ENCODE assay signal across 25 cellular contexts in the genomic region with DNA sequence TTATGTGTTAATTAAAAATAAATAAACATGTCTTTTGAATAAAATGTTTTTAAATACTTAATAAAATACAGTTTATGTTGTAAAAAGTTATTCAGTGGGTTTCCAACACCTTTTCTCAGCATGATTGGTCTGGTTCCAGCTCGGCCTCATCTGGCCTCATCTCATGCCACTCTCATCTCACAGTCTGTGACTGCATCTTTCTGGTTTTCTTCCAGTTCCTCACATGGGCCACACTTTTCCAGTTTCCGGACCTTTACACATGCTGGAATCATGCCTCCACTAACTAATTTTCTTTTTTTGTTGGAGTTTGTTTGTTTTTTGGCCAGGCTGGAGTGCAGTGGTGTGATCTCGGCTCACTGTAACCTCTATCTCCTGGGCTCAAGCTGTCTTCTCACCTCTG.
"Had no signal": no experiment of that assay in that cellular context is flagged by ENCODE, and none has a peak within 500 bp of the region (broad histone marks: within the 10 kb centered on the region; RNA-seq: fewer than 3 reads in every experiment).

No MANE protein-coding gene starts in this region.

- H3K4me1 Mint-ChIP-seq: nephron had no signal

- H3K36me3 Mint-ChIP-seq: type B pancreatic cell had no signal

- H3K27me3 Mint-ChIP-seq: activated CD4-positive, alpha-beta T cell treated with anti-CD3 and anti-CD28 coated beads, Interleukin-2, amount 10 ng/mL, durations not matched to agents 24 days and 14 days; T-cell; type B pancreatic cell had no signal

- H3K4me3 Mint-ChIP-seq: activated CD4-positive, alpha-beta memory T cell treated with anti-CD3 and anti-CD28 coated beads, Interleukin-2, amount 10 ng/mL, durations not matched to agents 7 days and 5 days; nephron; type B pancreatic cell had no signal

- DNase-seq: activated CD4-positive, alpha-beta memory T cell treated with anti-CD3 and anti-CD28 coated beads, Interleukin-2, amount 10 ng/mL, durations not matched to agents 7 days and 5 days; activated naive CD4-positive, alpha-beta T cell treated with anti-CD3 and anti-CD28 coated beads for 36 hours; activated T-cell treated with anti-CD3 and anti-CD28 coated beads, Interleukin-2, amount 50 U/mL, for 1 hour; anterior cingulate cortex; body of pancreas; dermis blood vessel endothelial cell; effector CD8-positive, alpha-beta T cell; erythroblast; foreskin melanocyte; kidney glomerular epithelial cell; left ventricle myocardium inferior; pancreas; psoas muscle; stimulated activated CD4-positive, alpha-beta T cell treated with anti-CD3 and anti-CD28 coated beads, Interleukin-12 subunit alpha, Interleukin-12 subunit beta, amount 100 ng/mL, for 4 hours; stimulated activated CD4-positive, alpha-beta T cell treated with anti-CD3 and anti-CD28 coated beads, Interleukin-4, amount 100 ng/mL, for 4 hours; T-cell; testis had no signal

- H3K4me3 ChIP-seq: body of pancreas, cardiac muscle cell, hepatocyte, left ventricle myocardium inferior, pancreas, psoas muscle, right atrium auricular region, testis, vagina had no signal

- FAIRE-seq: pancreas had no signal

- ATAC-seq: activated CD4-positive, CD25-positive, alpha-beta regulatory T cell treated with anti-CD3 and anti-CD28 coated beads, Interleukin-2, amount 50 U/mL, for 24 hours; body of pancreas; psoas muscle had no signal

- H3K27ac Mint-ChIP-seq: activated CD4-positive, alpha-beta memory T cell treated with anti-CD3 and anti-CD28 coated beads, Interleukin-2, amount 10 ng/mL, durations not matched to agents 7 days and 5 days; nephron; type B pancreatic cell had no signal
